Comparison of ENCODE assay signal across 8 cellular contexts in the genomic region with DNA sequence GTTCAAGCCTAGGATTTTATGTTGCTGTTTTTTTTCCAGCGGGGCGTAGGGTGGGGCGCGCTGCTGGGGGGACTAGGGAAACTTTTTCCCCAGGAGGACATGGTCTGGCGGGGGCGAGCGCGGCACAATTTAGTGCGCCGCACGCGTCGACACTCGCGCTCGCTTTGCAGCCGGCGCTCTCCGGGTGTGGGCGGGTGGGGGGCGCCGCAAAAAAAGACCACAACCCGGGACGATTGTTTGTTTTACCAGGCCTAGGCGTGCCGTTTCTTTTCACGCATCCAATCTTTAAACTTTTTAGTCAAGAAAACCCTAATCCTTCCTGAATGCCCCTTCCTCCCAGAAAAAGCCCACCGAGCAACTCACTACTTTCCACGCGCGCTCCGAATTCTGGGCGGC. TPM values are rescaled to one million over a fixed set of nuclear protein-coding genes. Genes with fewer than 3 reads are reported as not detected.
A peak's percentile ranks its signal among the peaks of the same experiment; 100 is the strongest.
DNase-seq lines count a peak whose midpoint lies in the region; ATAC-seq and TF ChIP-seq lines count a peak whose summit lies in the region.

No MANE protein-coding gene starts in this region.

- peaks cover 24 to 37% (median 25%) of the 10 kb centered on the region in 3 donors for H3K36me3 Mint-ChIP-seq in naive thymus-derived CD8-positive, alpha-beta T cell

- 0% methylated on average over 33 of the region's 33 CpGs for WGBS in ectodermal cell, 2 experiments

- H3K36me3 ChIP-seq in Panc1 (ENCODE audit: control insufficient read depth, insufficient read depth, low read length) (peaks cover 16% of the 10 kb centered on the region), ectodermal cell (ENCODE audit: control insufficient read depth, insufficient read depth, low read length) (peaks cover 28% of the 10 kb centered on the region)

- H3K4me3 ChIP-seq in Panc1 (ENCODE audit: low read depth in 2 of 2, low read length in 2 of 2), result peak overlapping the region; percentile 84 to 95
- H3K4me3 ChIP-seq in ectodermal cell (ENCODE audit: insufficient read depth, low read depth, low read length), result peak overlapping the region; percentile 95

- H3K27ac ChIP-seq in Panc1 (ENCODE audit: low read length) (peak overlapping the region; percentile 98), ectodermal cell (ENCODE audit: insufficient read depth, low read depth, low read length, poor library complexity, severe bottlenecking) (peak overlapping the region; percentile 100)

- H3K9me3 ChIP-seq in Panc1 (ENCODE audit: control insufficient read depth, insufficient read depth, low read depth, low read length) (no peaks in the 10 kb centered on the region), ectodermal cell (ENCODE audit: control insufficient read depth, low read length) (no peaks in the 10 kb centered on the region)

- BruUV-seq in Panc1 (replicated peaks; lab: Mats Ljungman, UMichigan), result TSS peak; percentile 84

- H3K27ac Mint-ChIP-seq in naive thymus-derived CD8-positive, alpha-beta T cell, result peak overlapping the region; percentile 94 to 100 (median 99)

- H3K4me1 ChIP-seq in Panc1 (ENCODE audit: control insufficient read depth, insufficient read depth, low read length) (peaks cover 16% of the 10 kb centered on the region), ectodermal cell (ENCODE audit: control insufficient read depth, insufficient read depth, low read length) (peaks cover 22% of the 10 kb centered on the region)

- CTCF ChIA-PET in Panc1 (lab: Charles Lee), result no interaction called here

- peaks cover 0 to 2% (median 0%) of the 10 kb centered on the region in 5 donors for H3K27me3 Mint-ChIP-seq in naive thymus-derived CD8-positive, alpha-beta T cell

- TF ChIP-seq CTCF in Panc1 (IDR thresholded peaks at IDR 0.05), result no peak

- POLR2A ChIA-PET in Panc1 (lab: Charles Lee), result interaction anchor here (0.6 to 1.3 kb wide), 2 partner anchors 21 to 1082 kb away, joined by 5 to 19 read pairs; no protein-coding TSS in a partner anchor
- POLR2A ChIA-PET in naive thymus-derived CD8-positive, alpha-beta T cell (lab: Charles Lee), result interaction anchor here (0.6 to 15.3 kb wide), 16 partner anchors 12 to 977 kb away, joined by 3 to 1375 read pairs (median 10); partner anchors contain the start of gene ZFYVE26

- H3K9me3 Mint-ChIP-seq in naive thymus-derived CD8-positive, alpha-beta T cell, result no peaks in the 10 kb centered on the region

- intact Hi-C loops in Panc1 (cut with micrococcal nuclease; ENCODE audit: unreplicated experiment), result no loop called here

- H3K4me3 Mint-ChIP-seq in naive thymus-derived CD8-positive, alpha-beta T cell, result peak overlapping the region; percentile 86 to 100 (median 92)

- in situ Hi-C loops in Panc1 (cut with HindIII; ENCODE audit: low pct_unique_long_range_greater_than_20kb, low sequenced_read_pairs), result no loop called here

- H3K27me3 ChIP-seq in Panc1 (ENCODE audit: control insufficient read depth, insufficient read depth, low read length) (no peaks in the 10 kb centered on the region), ectodermal cell (ENCODE audit: control insufficient read depth, insufficient read depth, low read length, poor library complexity, severe bottlenecking) (no peaks in the 10 kb centered on the region)

- DNase-seq in D341Med (ENCODE audit: low spot score) (peak; percentile 36), Panc1 (ENCODE audit: low read depth, low spot score) (no peak), iPS-NIHi7 (ENCODE audit: extremely low spot score) (no peak)
- peak in 5 of 10 donors; percentile 46 to 84 (median 54) for DNase-seq in naive thymus-derived CD8-positive, alpha-beta T cell

- no peak for ATAC-seq in Panc1
- ATAC-seq in naive thymus-derived CD8-positive, alpha-beta T cell, result peak in 1 of 2 donors; percentile 2
- no peak for ATAC-seq in HG02970 (IDR thresholded peaks at IDR 0.05; ENCODE audit: low FRiP score, unreplicated experiment)
- ATAC-seq in HG03521 (IDR thresholded peaks at IDR 0.05; ENCODE audit: unreplicated experiment), result no peak
- no peak for ATAC-seq in HG03039 (IDR thresholded peaks at IDR 0.05; ENCODE audit: unreplicated experiment)

- H3K4me1 Mint-ChIP-seq in naive thymus-derived CD8-positive, alpha-beta T cell, result peaks cover 16 to 58% (median 35%) of the 10 kb centered on the region in 4 donors

RNA-seq across cellular contexts. Expression of gene ZFP36L1, which starts 0.9 kb away (rescaled TPM):
- 84.9 TPM for total RNA-seq in Panc1 (2021; ENCODE audit: unreplicated experiment)
- 126 TPM for polyA plus RNA-seq in Panc1 (2012; ENCODE audit: insufficient read length)
- polyA plus RNA-seq in ectodermal cell (2013, experiment 1 of 4), result 248 TPM
- 221 TPM for polyA plus RNA-seq in ectodermal cell (2013, experiment 2 of 4)
- 219 TPM for polyA plus RNA-seq in ectodermal cell (2013, experiment 3 of 4)
- polyA plus RNA-seq in ectodermal cell (2013, experiment 4 of 4), result 219 TPM
- 100 to 1,000 TPM; 201 to 222 TPM for total RNA-seq in naive thymus-derived CD8-positive, alpha-beta T cell
- polyA plus RNA-seq in naive thymus-derived CD8-positive, alpha-beta T cell, result 100 to 1,000 TPM; 122 to 142 (median 134) TPM
